Comparison of ENCODE assay signal across 12 cellular contexts in the genomic region with DNA sequence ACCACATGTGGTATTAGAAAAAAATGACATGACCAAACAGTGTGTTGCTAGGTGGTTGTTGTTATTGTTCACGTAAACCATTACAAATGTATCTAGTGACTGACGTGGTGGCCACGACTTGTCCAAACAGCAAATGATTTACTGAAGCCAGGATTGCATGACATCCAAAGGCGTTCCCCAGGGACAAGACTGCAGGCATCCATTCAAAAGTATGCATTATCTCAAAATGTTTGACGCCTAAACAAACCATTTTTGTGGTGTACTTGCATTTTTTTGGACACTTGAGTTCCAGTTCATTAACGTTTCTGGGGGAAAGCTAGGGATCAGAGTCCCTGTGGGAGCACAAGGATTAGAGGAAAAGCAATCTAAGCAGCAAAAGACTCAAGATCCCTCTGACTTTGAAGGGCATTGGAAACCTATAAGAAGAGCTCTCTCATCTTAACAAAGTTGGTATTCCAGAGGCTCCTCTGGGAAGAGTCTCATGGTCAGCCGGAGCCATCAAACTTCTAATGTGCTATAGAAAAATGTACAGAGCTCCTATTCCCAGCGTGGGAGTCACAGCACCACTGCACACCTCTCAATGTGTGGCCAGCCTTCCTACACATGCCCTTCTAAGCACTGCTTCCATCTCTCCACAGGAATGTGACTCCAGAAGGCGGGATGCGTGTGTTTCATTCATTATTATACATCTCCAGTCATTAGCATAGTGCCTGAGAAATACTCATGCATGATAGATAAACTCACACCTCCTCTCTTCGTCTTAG.
A peak's percentile ranks its signal among the peaks of the same experiment; 100 is the strongest.
DNase-seq lines count a peak whose midpoint lies in the region; ATAC-seq and TF ChIP-seq lines count a peak whose summit lies in the region.
"Had no signal": no experiment of that assay in that cellular context is flagged by ENCODE, and none has a peak within 500 bp of the region (broad histone marks: within the 10 kb centered on the region; RNA-seq: fewer than 3 reads in every experiment).

No MANE protein-coding gene starts in this region.

- TF ChIP-seq CTCF in heart right ventricle (IDR thresholded peaks at IDR 0.05): no peak
- TF ChIP-seq CTCF in thyroid gland (IDR thresholded peaks at IDR 0.05): no peak

- intact Hi-C loops in Right ventricle myocardium inferior (cut with DNase I) (no loop called here), cardiac septum (cut with DNase I) (no loop called here), heart right ventricle (cut with DNase I) (no loop called here), thyroid gland (cut with DNase I) (no loop called here)

- no peak for DNase-seq in Right ventricle myocardium inferior (ENCODE audit: missing footprints)
- no peak for DNase-seq in cardiac septum (ENCODE audit: low spot score)
- peak; percentile 86 for DNase-seq in adipocyte (ENCODE audit: low read depth)
- DNase-seq in heart right ventricle: peak in 1 of 2 donors; percentile 35
- no peak for DNase-seq in thyroid gland
- no peak for DNase-seq in ureter (ENCODE audit: low spot score)
- DNase-seq in NCI-H1105 treated with DMSO at 0.1 percent for 48 hours (lab: John Stamatoyannopoulos, UW): no peak
- DNase-seq: activated CD4-positive, alpha-beta T cell treated with anti-CD3 and anti-CD28 coated beads for 36 hours; KBM-7; testis had no signal

- peaks cover 68% of the 10 kb centered on the region for H3K4me1 ChIP-seq in adipocyte (ENCODE audit: control insufficient read depth, insufficient read depth, low read length)
- peaks cover 7 to 70% (median 27%) of the 10 kb centered on the region in 9 donors for H3K4me1 ChIP-seq in heart right ventricle
- peaks cover 41 to 72% of the 10 kb centered on the region in 2 donors for H3K4me1 ChIP-seq in thyroid gland
- H3K4me1 ChIP-seq: testis had no signal

- H3K27me3 ChIP-seq in adipocyte (replicated peaks; ENCODE audit: control insufficient read depth, insufficient read depth, low read length) (no peaks in the 10 kb centered on the region), heart right ventricle (no peaks in the 10 kb centered on the region), thyroid gland (no peaks in the 10 kb centered on the region)
- H3K27me3 ChIP-seq: testis had no signal

- H3K27ac ChIP-seq in heart right ventricle: peak overlapping the region in 5 of 10 donors; percentile 7 to 45 (median 34)
- H3K27ac ChIP-seq in thyroid gland: peak overlapping the region in 2 of 3 donors; percentile 1 to 3

- TF ChIP-seq POLR2A in thyroid gland (IDR thresholded peaks at IDR 0.05): no peak

- H3K9ac ChIP-seq in adipocyte (ENCODE audit: low read length): no peak overlapping the region

- 63 to 74% methylated on average over 11 of the region's 11 CpGs for WGBS in heart right ventricle, 2 donors
- 59 to 61% methylated on average over 11 of the region's 11 CpGs for WGBS in thyroid gland, 2 donors

- H3K36me3 ChIP-seq in adipocyte (ENCODE audit: control insufficient read depth, insufficient read depth, low read length, severe bottlenecking): peaks cover 12% of the 10 kb centered on the region
- H3K36me3 ChIP-seq in heart right ventricle: no peaks in the 10 kb centered on the region
- no peaks in the 10 kb centered on the region for H3K36me3 ChIP-seq in thyroid gland

- H3K4me3 ChIP-seq in adipocyte (ENCODE audit: low read length): no peak overlapping the region
- no peak overlapping the region for H3K4me3 ChIP-seq in heart right ventricle
- no peak overlapping the region for H3K4me3 ChIP-seq in thyroid gland (replicated peaks in 1 of 3)
- H3K4me3 ChIP-seq: coronary artery, testis had no signal

- no peaks in the 10 kb centered on the region for H3K9me3 ChIP-seq in adipocyte (ENCODE audit: control insufficient read depth, low read length)
- no peaks in the 10 kb centered on the region for H3K9me3 ChIP-seq in heart right ventricle
- H3K9me3 ChIP-seq in thyroid gland: no peaks in the 10 kb centered on the region
- H3K9me3 ChIP-seq: testis had no signal

- ATAC-seq in Right ventricle myocardium inferior (peak; percentile 23), heart right ventricle (peak in 7 of 8 donors; percentile 19 to 63 (median 30)), GM19463 (IDR thresholded peaks at IDR 0.05; ENCODE audit: unreplicated experiment) (no peak)
- ATAC-seq: activated CD4-positive, alpha-beta T cell treated with anti-CD3 and anti-CD28 coated beads for 36 hours had no signal
